25 cellular contexts compared by ENCODE assay signal in the genomic region with DNA sequence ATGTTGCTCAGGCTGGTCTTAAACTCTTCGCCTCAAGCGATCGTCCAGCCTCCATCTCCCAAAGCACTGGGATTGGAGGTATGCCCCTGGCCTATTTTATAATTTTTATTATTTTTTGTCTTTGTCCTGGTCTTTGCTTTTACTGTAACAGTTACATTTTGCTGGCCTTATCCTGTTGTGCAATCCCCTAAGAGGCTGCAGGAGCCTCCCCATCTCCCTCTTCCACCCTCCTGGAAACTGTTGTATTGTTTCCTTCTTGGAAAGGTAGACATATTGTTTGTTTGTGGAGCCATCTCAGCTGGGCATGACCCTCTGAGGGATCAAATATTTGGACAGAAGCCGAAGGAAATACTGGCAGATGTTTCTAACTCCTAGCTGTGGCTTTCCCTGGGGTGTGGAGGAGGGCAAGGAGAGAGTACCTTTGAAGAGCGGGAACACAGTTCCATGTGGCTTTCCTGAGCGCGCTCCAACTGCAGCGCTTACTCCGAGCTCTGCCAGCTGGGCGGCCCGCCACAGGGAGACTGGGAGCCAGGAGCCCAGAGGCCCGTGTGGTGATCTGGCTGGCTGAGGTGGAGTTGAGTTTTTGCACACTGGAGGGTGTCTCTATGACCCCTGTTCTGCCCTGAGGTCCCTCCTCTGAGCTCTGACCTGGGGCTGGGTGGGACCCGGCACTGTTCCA. TPM values are rescaled to one million over a fixed set of nuclear protein-coding genes. Genes with fewer than 3 reads are reported as not detected.
DNase-seq lines count a peak whose midpoint lies in the region; ATAC-seq, FAIRE-seq and TF ChIP-seq lines count a peak whose summit lies in the region.
"Had no signal": no experiment of that assay in that cellular context is flagged by ENCODE, and none has a peak within 500 bp of the region (broad histone marks: within the 10 kb centered on the region; RNA-seq: fewer than 3 reads in every experiment).

No MANE protein-coding gene starts in this region.

- no peak overlapping the region for H3K27ac ChIP-seq in K562 (ENCODE audit: extremely low read depth, low read depth, low read length)
- H3K27ac ChIP-seq: A549, HL-60, neural progenitor cell, Peyer's patch had no signal

- no peak for FAIRE-seq in K562 (lab: Jason Lieb, UNC)
- FAIRE-seq: A549, endometrium, islet of Langerhans, TTC549 had no signal

- H3K36me3 Mint-ChIP-seq in activated naive CD8-positive, alpha-beta T cell, result peaks cover 8% of the 10 kb centered on the region
- peaks cover 46% of the 10 kb centered on the region for H3K36me3 Mint-ChIP-seq in activated naive CD8-positive, alpha-beta T cell treated with anti-CD3 and anti-CD28 coated beads, Interleukin-2, amount 50 U/mL, for 24 hours (ENCODE audit: low read depth)
- peaks cover 55% of the 10 kb centered on the region for H3K36me3 Mint-ChIP-seq in stimulated activated memory B cell treated with anti-CD40 and anti-IgM and Interleukin-4, amounts not matched to agents 10 μg/mL and 1 μg/mL and 100 μg/mL, for 72 hours
- H3K36me3 Mint-ChIP-seq: neural progenitor cell had no signal

- no peak overlapping the region for H3K4me3 ChIP-seq in K562
- H3K4me3 ChIP-seq: A549, mucosa of descending colon, neural progenitor cell, Peyer's patch had no signal

- TF ChIP-seq EP300 in K562 (IDR thresholded peaks at IDR 0.05; ENCODE audit: low read length), result no peak

- DNase-seq in activated naive CD8-positive, alpha-beta T cell treated with anti-CD3 and anti-CD28 coated beads, Interleukin-2, amount 50 U/mL, for 24 hours, result no peak
- DNase-seq in NCI-H2171 (lab: John Stamatoyannopoulos, UW) (peak; percentile 21), K562 (ENCODE audit: extremely low read depth in 1 of 4, low spot score in 3 of 4) (peak in 1 of 4 experiments; percentile 9), GM19238 (ENCODE audit: insufficient read length, low spot score) (no peak)
- DNase-seq: activated CD8-positive, alpha-beta memory T cell treated with anti-CD3 and anti-CD28 coated beads for 24 hours; activated naive CD4-positive, alpha-beta T cell; activated T-cell treated with anti-CD3 and anti-CD28 coated beads, Interleukin-2, amount 50 U/mL, for 1 hour; HCEC 1CT; left ventricle myocardium superior; mucosa of descending colon; NCI-H1436; NCI-H526; Peyer's patch; stimulated activated CD8-positive, alpha-beta memory T cell treated with anti-CD3 and anti-CD28 coated beads, Interleukin-4, amount 100 ng/mL, for 48 hours had no signal

- H3K9me1 ChIP-seq in K562 (ENCODE audit: control insufficient read depth, insufficient read depth, low read length), result no peaks in the 10 kb centered on the region

- peaks cover 13 to 29% of the 10 kb centered on the region in 2 experiments for H3K4me1 ChIP-seq in K562 (replicated peaks in 1 of 2; ENCODE audit: control insufficient read depth in 2 of 2, insufficient read depth in 2 of 2, low read length in 2 of 2)

- H4K20me1 ChIP-seq in K562 (replicated peaks; ENCODE audit: control insufficient read depth, insufficient read depth, low read length), result no peaks in the 10 kb centered on the region; the same call in 1 of the 2 replicates

- no peaks in the 10 kb centered on the region for H3K9me3 Mint-ChIP-seq in activated naive CD8-positive, alpha-beta T cell (ENCODE audit: low read depth)
- H3K9me3 Mint-ChIP-seq in activated naive CD8-positive, alpha-beta T cell treated with anti-CD3 and anti-CD28 coated beads, Interleukin-2, amount 50 U/mL, for 24 hours, result no peaks in the 10 kb centered on the region
- H3K9me3 Mint-ChIP-seq in stimulated activated memory B cell treated with anti-CD40 and anti-IgM and Interleukin-4, amounts not matched to agents 10 μg/mL and 1 μg/mL and 100 μg/mL, for 72 hours, result no peaks in the 10 kb centered on the region
- H3K9me3 Mint-ChIP-seq: dendritic cell treated with granulocyte-macrophage colony-stimulating factor and Interleukin-4, amounts not matched to agents 40 ng/mL and 50 ng/mL, for 4 days; neural progenitor cell had no signal

- no peaks in the 10 kb centered on the region for H3K36me3 ChIP-seq in K562 (ENCODE audit: control insufficient read depth, insufficient read depth, low read length)
- H3K36me3 ChIP-seq: neural progenitor cell had no signal

- intact Hi-C loops in K562 (cut with micrococcal nuclease), result loop anchor here (5.0 kb wide), 1 partner anchor 227 kb away; no protein-coding TSS in a partner anchor

- no peak overlapping the region for H3K4me2 ChIP-seq in K562 (ENCODE audit: insufficient read depth, low read length)
- H3K4me2 ChIP-seq: A549, neural progenitor cell had no signal

- in situ Hi-C loops in K562 (cut with MboI), result no loop called here

- H3K27me3 Mint-ChIP-seq in activated naive CD8-positive, alpha-beta T cell, result no peaks in the 10 kb centered on the region
- no peaks in the 10 kb centered on the region for H3K27me3 Mint-ChIP-seq in activated naive CD8-positive, alpha-beta T cell treated with anti-CD3 and anti-CD28 coated beads, Interleukin-2, amount 50 U/mL, for 24 hours
- no peaks in the 10 kb centered on the region for H3K27me3 Mint-ChIP-seq in stimulated activated memory B cell treated with anti-CD40 and anti-IgM and Interleukin-4, amounts not matched to agents 10 μg/mL and 1 μg/mL and 100 μg/mL, for 72 hours

- no peak for TF ChIP-seq RAD21 in K562 (CRISPR knock-in tag; conservative IDR thresholded peaks at IDR 0.05 in 1 of 2, IDR thresholded peaks at IDR 0.05 in 1 of 2)

- no peaks in the 10 kb centered on the region for H3K9me3 ChIP-seq in K562 (replicated peaks; ENCODE audit: control insufficient read depth, insufficient read depth, low read depth, low read length)
- H3K9me3 ChIP-seq: A549, mucosa of descending colon, Peyer's patch had no signal

- CTCF ChIA-PET in K562 (lab: Yijun Ruan, JAX; ENCODE audit: low intra/inter-chr PET ratio), result no interaction called here

- TF ChIP-seq CTCF in K562 (IDR thresholded peaks at IDR 0.05 in 2 of 3, conservative IDR thresholded peaks at IDR 0.05 in 1 of 3; ENCODE audit: insufficient read depth in 2 of 3, low read depth in 1 of 3, low read length in 3 of 3), result no peak

- H3K9ac ChIP-seq in K562 (ENCODE audit: insufficient read depth in 1 of 2, low read depth in 2 of 2, low read length in 2 of 2), result peak overlapping the region in 1 of 2 experiments; percentile 1; a peak in 1 of 4 replicates
- H3K9ac ChIP-seq: neural progenitor cell had no signal

- H3K4me3 Mint-ChIP-seq in activated naive CD8-positive, alpha-beta T cell, result no peak overlapping the region
- H3K4me3 Mint-ChIP-seq in activated naive CD8-positive, alpha-beta T cell treated with anti-CD3 and anti-CD28 coated beads, Interleukin-2, amount 50 U/mL, for 24 hours, result no peak overlapping the region
- no peak overlapping the region for H3K4me3 Mint-ChIP-seq in stimulated activated memory B cell treated with anti-CD40 and anti-IgM and Interleukin-4, amounts not matched to agents 10 μg/mL and 1 μg/mL and 100 μg/mL, for 72 hours
- H3K4me3 Mint-ChIP-seq: dendritic cell treated with granulocyte-macrophage colony-stimulating factor and Interleukin-4, amounts not matched to agents 40 ng/mL and 50 ng/mL, for 4 days; neural progenitor cell had no signal

- BruUV-seq in K562 (replicated peaks; lab: Mats Ljungman, UMichigan), result no TSS peak

- peaks cover 27% of the 10 kb centered on the region for H3K4me1 Mint-ChIP-seq in activated naive CD8-positive, alpha-beta T cell (ENCODE audit: low read depth)
- peaks cover 36% of the 10 kb centered on the region for H3K4me1 Mint-ChIP-seq in activated naive CD8-positive, alpha-beta T cell treated with anti-CD3 and anti-CD28 coated beads, Interleukin-2, amount 50 U/mL, for 24 hours
- H3K4me1 Mint-ChIP-seq in stimulated activated memory B cell treated with anti-CD40 and anti-IgM and Interleukin-4, amounts not matched to agents 10 μg/mL and 1 μg/mL and 100 μg/mL, for 72 hours, result peaks cover 55% of the 10 kb centered on the region

- no peaks in the 10 kb centered on the region for H3K79me2 ChIP-seq in K562 (ENCODE audit: control insufficient read depth, insufficient read depth, low read length)

- 48% methylated on average over 13 of the region's 13 CpGs for WGBS in K562 (ENCODE audit: insufficient coverage, low coverage, missing lambda C conversion rate)

- H3K27ac Mint-ChIP-seq in activated naive CD8-positive, alpha-beta T cell, result peak overlapping the region; percentile 37
- no peak overlapping the region for H3K27ac Mint-ChIP-seq in activated naive CD8-positive, alpha-beta T cell treated with anti-CD3 and anti-CD28 coated beads, Interleukin-2, amount 50 U/mL, for 24 hours
- peak overlapping the region; percentile 56 for H3K27ac Mint-ChIP-seq in stimulated activated memory B cell treated with anti-CD40 and anti-IgM and Interleukin-4, amounts not matched to agents 10 μg/mL and 1 μg/mL and 100 μg/mL, for 72 hours
- H3K27ac Mint-ChIP-seq: dendritic cell treated with granulocyte-macrophage colony-stimulating factor and Interleukin-4, amounts not matched to agents 40 ng/mL and 50 ng/mL, for 4 days; neural progenitor cell had no signal

- TF ChIP-seq POLR2A in K562 (conservative IDR thresholded peaks at IDR 0.05), result no peak

- ATAC-seq in activated naive CD8-positive, alpha-beta T cell treated with anti-CD3 and anti-CD28 coated beads, Interleukin-2, amount 50 U/mL, for 24 hours, result no peak
- ATAC-seq in K562, result no peak
- ATAC-seq in stimulated activated memory B cell treated with anti-CD40 and anti-IgM and Interleukin-4, amounts not matched to agents 10 μg/mL and 1 μg/mL and 100 μg/mL, for 72 hours, result no peak
- no peak for ATAC-seq in HG03460 (IDR thresholded peaks at IDR 0.05; ENCODE audit: unreplicated experiment)
- no peak for ATAC-seq in HG02759 (IDR thresholded peaks at IDR 0.05; ENCODE audit: unreplicated experiment)
- ATAC-seq: A549, left ventricle myocardium superior, mucosa of descending colon had no signal

- POLR2A ChIA-PET in K562 (lab: Yijun Ruan, JAX), result interaction anchor here (1.2 kb wide), 1 partner anchor 79 kb away, joined by 4 read pairs; no protein-coding TSS in a partner anchor

- peaks cover 10 to 39% of the 10 kb centered on the region in 2 experiments; a peak in 4 of 5 replicates for H3K27me3 ChIP-seq in K562 (ENCODE audit: control insufficient read depth in 2 of 2, insufficient read depth in 2 of 2, low read length in 2 of 2)
- H3K27me3 ChIP-seq: Peyer's patch had no signal

- H2AFZ ChIP-seq in K562 (ENCODE audit: low read depth, low read length), result no peak overlapping the region
- H2AFZ ChIP-seq: neural progenitor cell had no signal

RNA-seq across cellular contexts. Expression of gene MAPK13, which starts 4.9 kb away (rescaled TPM):
- 8.9 and 13.3 TPM in 2 replicates for total RNA-seq in K562 (2011; cell fraction: chromatin; rRNA removed; ENCODE audit: low replicate concordance)
- 5.0 and 5.2 TPM in 2 replicates for total RNA-seq in K562 (2011; cell fraction: nucleolus; rRNA removed)
- 4.5 and 6.2 TPM in 2 replicates for total RNA-seq in K562 (2011; cell fraction: nucleoplasm; rRNA removed)
- total RNA-seq in K562 (2014; rRNA removed), result 0.36 and 0.57 TPM in 2 replicates
- 0.11 and 0.16 TPM in 2 replicates for total RNA-seq in K562 (2014; rRNA removed; fragmentation: Illumina TruSeq; extraction: Trizol)
- 0.30 and 0.43 TPM in 2 replicates for total RNA-seq in K562 (2015; rRNA removed; fragmentation: Illumina TruSeq; extraction: Trizol)
- 0.69 and 0.84 TPM in 2 replicates for total RNA-seq in K562 (2021)
- polyA plus RNA-seq in K562 (2011; rRNA removed), result 1.3 and 2.0 TPM in 2 replicates
- 0.83 and 1.1 TPM in 2 replicates for polyA plus RNA-seq in K562 (2011; cell fraction: cytosol; rRNA removed)
- polyA plus RNA-seq in K562 (2011; cell fraction: nucleus; rRNA removed), result 6.7 and 15.1 TPM in 2 replicates
- 0.79 and 2.5 TPM in 2 replicates for polyA plus RNA-seq in K562 (2012)
- 0.52 and 0.68 TPM in 2 replicates for polyA plus RNA-seq in K562 (2014; fragmentation: Illumina TruSeq; extraction: Trizol)
- polyA plus RNA-seq in K562 (2014; fragmentation: Nextera tagmentation; extraction: Ambion mirVana), result under 1 TPM in 1 of 2 experiments, not detected in 1; 0.03 TPM
- 1.00 and 2.3 TPM in 2 replicates for polyA plus RNA-seq in K562 (2014; rRNA removed)
- polyA minus RNA-seq in K562 (2011; rRNA and poly(A)+ RNA removed), result 0.30 and 0.35 TPM in 2 replicates
- 0.95 and 1.7 TPM in 2 replicates for polyA minus RNA-seq in K562 (2011; cell fraction: cytosol; rRNA and poly(A)+ RNA removed)
- 0.78 and 1.1 TPM in 2 replicates for polyA minus RNA-seq in K562 (2011; cell fraction: nucleus; rRNA and poly(A)+ RNA removed)
